In the genomic region with DNA sequence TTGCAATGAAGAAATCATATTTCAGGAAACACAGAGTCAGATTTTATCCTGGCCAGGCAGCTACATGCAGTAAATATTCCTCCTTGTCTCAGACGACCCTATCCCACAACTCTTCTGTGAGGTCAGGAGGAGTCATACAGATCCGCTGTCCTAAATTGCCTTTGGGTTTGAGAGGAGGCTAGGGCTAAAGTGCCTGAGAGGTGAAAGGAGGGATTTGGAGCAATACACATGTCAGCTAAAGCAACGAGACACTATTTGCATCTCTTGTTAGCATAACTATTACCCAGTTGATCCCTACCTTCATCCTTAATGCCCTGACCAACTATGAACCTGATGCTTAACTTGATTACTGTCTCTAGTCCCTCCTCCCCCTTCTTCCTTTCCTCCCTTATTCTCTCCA, we compare ENCODE assay signal across 2 cellular contexts.
TF ChIP-seq lines count a peak whose summit lies in the region.

No MANE protein-coding gene starts in this region.

TF ChIP-seq in GM23338, 12 proteins besides CTCF, POLR2A, EP300 and RAD21 (continued from another document):
- TF ChIP-seq, protein P1, sequence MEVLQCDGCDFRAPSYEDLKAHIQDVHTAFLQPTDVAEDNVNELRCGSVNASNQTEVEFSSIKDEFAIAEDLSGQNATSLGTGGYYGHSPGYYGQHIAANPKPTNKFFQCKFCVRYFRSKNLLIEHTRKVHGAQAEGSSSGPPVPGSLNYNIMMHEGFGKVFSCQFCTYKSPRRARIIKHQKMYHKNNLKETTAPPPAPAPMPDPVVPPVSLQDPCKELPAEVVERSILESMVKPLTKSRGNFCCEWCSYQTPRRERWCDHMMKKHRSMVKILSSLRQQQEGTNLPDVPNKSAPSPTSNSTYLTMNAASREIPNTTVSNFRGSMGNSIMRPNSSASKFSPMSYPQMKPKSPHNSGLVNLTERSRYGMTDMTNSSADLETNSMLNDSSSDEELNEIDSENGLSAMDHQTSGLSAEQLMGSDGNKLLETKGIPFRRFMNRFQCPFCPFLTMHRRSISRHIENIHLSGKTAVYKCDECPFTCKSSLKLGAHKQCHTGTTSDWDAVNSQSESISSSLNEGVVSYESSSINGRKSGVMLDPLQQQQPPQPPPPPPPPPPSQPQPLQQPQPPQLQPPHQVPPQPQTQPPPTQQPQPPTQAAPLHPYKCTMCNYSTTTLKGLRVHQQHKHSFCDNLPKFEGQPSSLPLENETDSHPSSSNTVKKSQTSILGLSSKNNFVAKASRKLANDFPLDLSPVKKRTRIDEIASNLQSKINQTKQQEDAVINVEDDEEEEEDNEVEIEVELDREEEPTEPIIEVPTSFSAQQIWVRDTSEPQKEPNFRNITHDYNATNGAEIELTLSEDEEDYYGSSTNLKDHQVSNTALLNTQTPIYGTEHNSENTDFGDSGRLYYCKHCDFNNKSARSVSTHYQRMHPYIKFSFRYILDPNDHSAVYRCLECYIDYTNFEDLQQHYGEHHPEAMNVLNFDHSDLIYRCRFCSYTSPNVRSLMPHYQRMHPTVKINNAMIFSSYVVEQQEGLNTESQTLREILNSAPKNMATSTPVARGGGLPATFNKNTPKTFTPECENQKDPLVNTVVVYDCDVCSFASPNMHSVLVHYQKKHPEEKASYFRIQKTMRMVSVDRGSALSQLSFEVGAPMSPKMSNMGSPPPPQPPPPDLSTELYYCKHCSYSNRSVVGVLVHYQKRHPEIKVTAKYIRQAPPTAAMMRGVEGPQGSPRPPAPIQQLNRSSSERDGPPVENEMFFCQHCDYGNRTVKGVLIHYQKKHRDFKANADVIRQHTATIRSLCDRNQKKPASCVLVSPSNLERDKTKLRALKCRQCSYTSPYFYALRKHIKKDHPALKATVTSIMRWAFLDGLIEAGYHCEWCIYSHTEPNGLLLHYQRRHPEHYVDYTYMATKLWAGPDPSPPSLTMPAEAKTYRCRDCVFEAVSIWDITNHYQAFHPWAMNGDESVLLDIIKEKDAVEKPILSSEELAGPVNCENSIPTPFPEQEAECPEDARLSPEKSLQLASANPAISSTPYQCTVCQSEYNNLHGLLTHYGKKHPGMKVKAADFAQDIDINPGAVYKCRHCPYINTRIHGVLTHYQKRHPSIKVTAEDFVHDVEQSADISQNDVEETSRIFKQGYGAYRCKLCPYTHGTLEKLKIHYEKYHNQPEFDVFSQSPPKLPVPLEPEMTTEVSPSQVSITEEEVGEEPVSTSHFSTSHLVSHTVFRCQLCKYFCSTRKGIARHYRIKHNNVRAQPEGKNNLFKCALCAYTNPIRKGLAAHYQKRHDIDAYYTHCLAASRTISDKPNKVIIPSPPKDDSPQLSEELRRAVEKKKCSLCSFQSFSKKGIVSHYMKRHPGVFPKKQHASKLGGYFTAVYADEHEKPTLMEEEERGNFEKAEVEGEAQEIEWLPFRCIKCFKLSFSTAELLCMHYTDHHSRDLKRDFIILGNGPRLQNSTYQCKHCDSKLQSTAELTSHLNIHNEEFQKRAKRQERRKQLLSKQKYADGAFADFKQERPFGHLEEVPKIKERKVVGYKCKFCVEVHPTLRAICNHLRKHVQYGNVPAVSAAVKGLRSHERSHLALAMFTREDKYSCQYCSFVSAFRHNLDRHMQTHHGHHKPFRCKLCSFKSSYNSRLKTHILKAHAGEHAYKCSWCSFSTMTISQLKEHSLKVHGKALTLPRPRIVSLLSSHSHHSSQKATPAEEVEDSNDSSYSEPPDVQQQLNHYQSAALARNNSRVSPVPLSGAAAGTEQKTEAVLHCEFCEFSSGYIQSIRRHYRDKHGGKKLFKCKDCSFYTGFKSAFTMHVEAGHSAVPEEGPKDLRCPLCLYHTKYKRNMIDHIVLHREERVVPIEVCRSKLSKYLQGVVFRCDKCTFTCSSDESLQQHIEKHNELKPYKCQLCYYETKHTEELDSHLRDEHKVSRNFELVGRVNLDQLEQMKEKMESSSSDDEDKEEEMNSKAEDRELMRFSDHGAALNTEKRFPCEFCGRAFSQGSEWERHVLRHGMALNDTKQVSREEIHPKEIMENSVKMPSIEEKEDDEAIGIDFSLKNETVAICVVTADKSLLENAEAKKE (CRISPR knock-in tag; IDR thresholded peaks at IDR 0.05), result no peak
- TF ChIP-seq JUNB (IDR thresholded peaks at IDR 0.05; ENCODE audit: unreplicated experiment) (no peak), NANOG (IDR thresholded peaks at IDR 0.05; ENCODE audit: borderline replicate concordance) (no peak; the same call in 1 of the 2 replicates), STAT1 (IDR thresholded peaks at IDR 0.05; ENCODE audit: unreplicated experiment) (no peak)
- TF ChIP-seq, protein P2, sequence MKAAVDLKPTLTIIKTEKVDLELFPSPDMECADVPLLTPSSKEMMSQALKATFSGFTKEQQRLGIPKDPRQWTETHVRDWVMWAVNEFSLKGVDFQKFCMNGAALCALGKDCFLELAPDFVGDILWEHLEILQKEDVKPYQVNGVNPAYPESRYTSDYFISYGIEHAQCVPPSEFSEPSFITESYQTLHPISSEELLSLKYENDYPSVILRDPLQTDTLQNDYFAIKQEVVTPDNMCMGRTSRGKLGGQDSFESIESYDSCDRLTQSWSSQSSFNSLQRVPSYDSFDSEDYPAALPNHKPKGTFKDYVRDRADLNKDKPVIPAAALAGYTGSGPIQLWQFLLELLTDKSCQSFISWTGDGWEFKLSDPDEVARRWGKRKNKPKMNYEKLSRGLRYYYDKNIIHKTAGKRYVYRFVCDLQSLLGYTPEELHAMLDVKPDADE (IDR thresholded peaks at IDR 0.05), result no peak

TF ChIP-seq in WTC11, 78 proteins besides CTCF, POLR2A, EP300 and RAD21 (continued from another document):
- TF ChIP-seq, protein P3, sequence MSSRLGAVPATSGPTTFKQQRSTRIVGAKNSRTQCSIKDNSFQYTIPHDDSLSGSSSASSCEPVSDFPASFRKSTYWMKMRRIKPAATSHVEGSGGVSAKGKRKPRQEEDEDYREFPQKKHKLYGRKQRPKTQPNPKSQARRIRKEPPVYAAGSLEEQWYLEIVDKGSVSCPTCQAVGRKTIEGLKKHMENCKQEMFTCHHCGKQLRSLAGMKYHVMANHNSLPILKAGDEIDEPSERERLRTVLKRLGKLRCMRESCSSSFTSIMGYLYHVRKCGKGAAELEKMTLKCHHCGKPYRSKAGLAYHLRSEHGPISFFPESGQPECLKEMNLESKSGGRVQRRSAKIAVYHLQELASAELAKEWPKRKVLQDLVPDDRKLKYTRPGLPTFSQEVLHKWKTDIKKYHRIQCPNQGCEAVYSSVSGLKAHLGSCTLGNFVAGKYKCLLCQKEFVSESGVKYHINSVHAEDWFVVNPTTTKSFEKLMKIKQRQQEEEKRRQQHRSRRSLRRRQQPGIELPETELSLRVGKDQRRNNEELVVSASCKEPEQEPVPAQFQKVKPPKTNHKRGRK (CRISPR knock-in tag; IDR thresholded peaks at IDR 0.05; ENCODE audit: borderline replicate concordance), result no peak
- TF ChIP-seq FOXP1 (CRISPR knock-in tag; IDR thresholded peaks at IDR 0.05; ENCODE audit: borderline replicate concordance) (no peak), ZNF671 (CRISPR knock-in tag; IDR thresholded peaks at IDR 0.05) (no peak), SP1 (CRISPR knock-in tag; conservative IDR thresholded peaks at IDR 0.05) (no peak)
- TF ChIP-seq, protein P4, sequence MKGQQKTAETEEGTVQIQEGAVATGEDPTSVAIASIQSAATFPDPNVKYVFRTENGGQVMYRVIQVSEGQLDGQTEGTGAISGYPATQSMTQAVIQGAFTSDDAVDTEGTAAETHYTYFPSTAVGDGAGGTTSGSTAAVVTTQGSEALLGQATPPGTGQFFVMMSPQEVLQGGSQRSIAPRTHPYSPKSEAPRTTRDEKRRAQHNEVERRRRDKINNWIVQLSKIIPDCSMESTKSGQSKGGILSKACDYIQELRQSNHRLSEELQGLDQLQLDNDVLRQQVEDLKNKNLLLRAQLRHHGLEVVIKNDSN (CRISPR knock-in tag; IDR thresholded peaks at IDR 0.05), result no peak
